ENCODE assay signal across 10 cellular contexts in genomic region chr2:172995323-172996244, GRCh38.
DNase-seq lines count a peak whose midpoint lies in the region; ATAC-seq, FAIRE-seq and TF ChIP-seq lines count a peak whose summit lies in the region.
"Had no signal": no experiment of that assay in that cellular context is flagged by ENCODE, and none has a peak within 500 bp of the region (broad histone marks: within the 10 kb centered on the region; RNA-seq: fewer than 3 reads in every experiment).

No MANE protein-coding gene starts in this region.

- TF ChIP-seq CTCF in MCF 10A (IDR thresholded peaks at IDR 0.05; ENCODE audit: unreplicated experiment) (no peak), left lung (IDR thresholded peaks at IDR 0.05) (no peak)

- H3K36me3 ChIP-seq in left lung: no peaks in the 10 kb centered on the region

- H3K27ac Mint-ChIP-seq in MCF 10A (ENCODE audit: low read depth, unreplicated experiment) (peak overlapping the region; percentile 83), immature natural killer cell (no peak overlapping the region)

- no peak for FAIRE-seq in frontal cortex (lab: Jason Lieb, UNC)

- peak overlapping the region in 1 of 2 donors; percentile 5 for H3K27ac ChIP-seq in left lung

- no TSS peak for BruUV-seq in MCF 10A (replicated peaks; lab: Mats Ljungman, UMichigan)

- peak; percentile 54 for DNase-seq in ACHN
- peak; percentile 45 to 71 for DNase-seq in Kasumi-1 (lab: John Stamatoyannopoulos, UW)
- peak; percentile 84 for DNase-seq in MCF 10A (ENCODE audit: unreplicated experiment)
- DNase-seq in left lung: peak in 1 of 2 donors; percentile 47
- DNase-seq in NCI-H345 (lab: John Stamatoyannopoulos, UW): no peak
- no peak for DNase-seq in immature natural killer cell
- no peak for DNase-seq in NCI-H187 (lab: John Stamatoyannopoulos, UW)
- no peak for DNase-seq in frontal cortex (ENCODE audit: low spot score in 2 of 2)
- DNase-seq: CD4-positive, CD25-positive, alpha-beta regulatory T cell; effector CD4-positive, alpha-beta T cell had no signal

- no peaks in the 10 kb centered on the region for H3K27me3 Mint-ChIP-seq in MCF 10A (ENCODE audit: insufficient read depth, unreplicated experiment)
- peaks cover 2 to 13% (median 2%) of the 10 kb centered on the region in 3 donors for H3K27me3 Mint-ChIP-seq in immature natural killer cell (ENCODE audit: low read depth in 3 of 3)

- H3K9me3 Mint-ChIP-seq in MCF 10A (ENCODE audit: unreplicated experiment) (no peaks in the 10 kb centered on the region), immature natural killer cell (no peaks in the 10 kb centered on the region)
- H3K9me3 Mint-ChIP-seq: CD4-positive, CD25-positive, alpha-beta regulatory T cell had no signal

- CTCF ChIA-PET in MCF 10A (lab: Yijun Ruan, JAX): interaction anchor here (0.5 to 4.8 kb wide), 9 partner anchors 11 to 349 kb away, joined by 3 to 21 read pairs (median 3); no protein-coding TSS in a partner anchor

- no peaks in the 10 kb centered on the region for H3K36me3 Mint-ChIP-seq in MCF 10A (ENCODE audit: insufficient read depth, unreplicated experiment)
- H3K36me3 Mint-ChIP-seq in immature natural killer cell: no peaks in the 10 kb centered on the region
- H3K36me3 Mint-ChIP-seq: CD4-positive, CD25-positive, alpha-beta regulatory T cell had no signal

- in situ Hi-C loops in ACHN (cut with HindIII; ENCODE audit: low pct_ligation_motif_present, low pct_unique_long_range_greater_than_20kb, low sequenced_read_pairs): no loop called here

- intact Hi-C loops in MCF 10A (cut with micrococcal nuclease): no loop called here
- intact Hi-C loops in left lung (cut with DNase I): no loop called here

- H3K4me1 Mint-ChIP-seq in MCF 10A (ENCODE audit: insufficient read depth, unreplicated experiment): peaks cover 19% of the 10 kb centered on the region
- no peaks in the 10 kb centered on the region for H3K4me1 Mint-ChIP-seq in immature natural killer cell
- H3K4me1 Mint-ChIP-seq: CD4-positive, CD25-positive, alpha-beta regulatory T cell had no signal

- H3K27me3 ChIP-seq in left lung: no peaks in the 10 kb centered on the region

- no peaks in the 10 kb centered on the region for H3K9me3 ChIP-seq in left lung

- no peak overlapping the region for H3K4me3 ChIP-seq in left lung

- H3K4me1 ChIP-seq in left lung: peaks cover 4 to 12% of the 10 kb centered on the region in 2 donors

- POLR2A ChIA-PET in MCF 10A (lab: Yijun Ruan, JAX): interaction anchor here (0.5 to 1.5 kb wide), 8 partner anchors 10 to 159 kb away, joined by 3 to 14 read pairs (median 4); no protein-coding TSS in a partner anchor

- peak; percentile 93 for ATAC-seq in left lung

- H3K4me3 Mint-ChIP-seq in MCF 10A (ENCODE audit: unreplicated experiment): no peak overlapping the region
- no peak overlapping the region for H3K4me3 Mint-ChIP-seq in immature natural killer cell

Comparison
In these comparisons a context has a peak if more than half of its experiments do, and no peak if none do; other contexts are left out.
1. DNase-seq: peak in ACHN (single experiment), Kasumi-1 (2 of 2) and MCF 10A (single experiment); none in NCI-H345 (single experiment), immature natural killer cell (0 of 3), NCI-H187 (0 of 2) and frontal cortex (0 of 2).